12 cellular contexts compared by ENCODE assay signal in genomic region chr9:41082358-41082757, GRCh38. TPM values are rescaled to one million over a fixed set of nuclear protein-coding genes. Genes with fewer than 3 reads are reported as not detected.
"Had no signal": no experiment of that assay in that cellular context is flagged by ENCODE, and none has a peak within 500 bp of the region (broad histone marks: within the 10 kb centered on the region; RNA-seq: fewer than 3 reads in every experiment).

No MANE protein-coding gene starts in this region.

RNA-seq across cellular contexts. Expression of gene FOXD4L6, which starts 46.1 kb away (rescaled TPM):
- total RNA-seq: activated naive CD4-positive, alpha-beta T cell treated with anti-CD3 and anti-CD28 coated beads for 36 hours; activated naive CD4-positive, alpha-beta T cell treated with anti-CD3 and anti-CD28 coated beads, Interleukin-2, amount 50 U/mL, for 72 hours; activated naive CD8-positive, alpha-beta T cell treated with anti-CD3 and anti-CD28 coated beads for 36 hours; activated T-cell treated with anti-CD3 and anti-CD28 coated beads, Interleukin-2, amount 50 U/mL, for 4 hours; activated T-helper 17 cell treated with anti-CD3 and anti-CD28 coated beads, Interleukin-2, amount 50 U/mL, for 72 hours; activated T-helper 2 cell treated with anti-CD3 and anti-CD28 coated beads, Interferon-gamma antibody, Interleukin-2, Interleukin-4, amounts not matched to agents 10 μg/mL and 5 μg/mL and 100 μg/mL, durations not matched to agents 14 hours and 24 hours and 36 hours; aorta; ascending aorta; body of pancreas; cardiac septum; chondrocyte had no signal
- polyA plus RNA-seq: adipose tissue, aorta had no signal
